In the genomic region with DNA sequence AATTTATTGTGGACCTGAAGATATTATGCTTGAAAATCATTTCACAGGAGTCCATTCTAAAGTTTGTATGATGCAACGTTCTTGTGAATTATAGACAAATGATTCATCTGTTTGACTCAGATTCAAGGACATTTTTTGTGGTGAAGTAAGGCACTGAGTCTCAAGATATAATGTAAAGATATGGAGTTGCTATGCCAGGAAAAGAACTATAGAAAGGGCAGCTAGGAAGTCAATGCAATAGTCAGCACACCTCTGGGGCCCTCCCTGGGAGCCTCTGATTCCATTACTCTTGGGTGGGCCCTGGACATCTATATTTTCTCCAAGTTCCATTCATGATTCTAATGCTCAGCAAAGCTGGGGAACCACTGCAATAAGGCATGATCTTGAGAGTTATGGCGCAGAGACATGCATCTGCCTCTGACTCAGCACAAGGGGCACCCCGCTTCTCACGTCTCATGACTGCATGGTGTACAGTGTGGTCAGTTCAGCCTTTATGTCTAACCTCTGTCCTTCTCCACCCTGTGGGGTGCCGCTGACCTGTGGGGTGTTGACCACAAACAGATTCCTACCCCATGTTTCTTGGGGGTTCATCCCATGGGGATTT, we compare ENCODE assay signal across 10 cellular contexts. TPM values are rescaled to one million over a fixed set of nuclear protein-coding genes. Genes with fewer than 3 reads are reported as not detected.
DNase-seq lines count a peak whose midpoint lies in the region; ATAC-seq, FAIRE-seq and TF ChIP-seq lines count a peak whose summit lies in the region.
"Had no signal": no experiment of that assay in that cellular context is flagged by ENCODE, and none has a peak within 500 bp of the region (broad histone marks: within the 10 kb centered on the region; RNA-seq: fewer than 3 reads in every experiment).

No MANE protein-coding gene starts in this region.

- 21% methylated on average over 5 of the region's 5 CpGs for whole genome bisulfite sequencing in K562 (ENCODE audit: insufficient coverage, low coverage, missing lambda C conversion rate)

- DNase-seq in CD14-positive monocyte (ENCODE audit: low spot score) (peak; percentile 70), HTR-8/SVneo (ENCODE audit: insufficient read length, low spot score) (peak; percentile 60), K562 (ENCODE audit: extremely low read depth in 1 of 4, low spot score in 3 of 4) (peak in 1 of 4 experiments; percentile 39), NCI-H146 (lab: John Stamatoyannopoulos, UW) (no peak), GM19239 (ENCODE audit: insufficient read length, low spot score) (no peak), DMS153 treated with DMSO at 0.1 percent for 48 hours (lab: John Stamatoyannopoulos, UW; ENCODE audit: unreplicated experiment) (no peak)
- no peak for DNase-seq in naive thymus-derived CD4-positive, alpha-beta T cell
- DNase-seq: activated CD8-positive, alpha-beta memory T cell treated with anti-CD3 and anti-CD28 coated beads, Interleukin-2, amount 50 U/mL, for 48 hours had no signal

- H3K4me3 Mint-ChIP-seq in CD14-positive monocyte, result no peak overlapping the region
- H3K4me3 Mint-ChIP-seq in naive thymus-derived CD4-positive, alpha-beta T cell, result no peak overlapping the region
- H3K4me3 Mint-ChIP-seq: neural crest cell had no signal

- TF ChIP-seq RAD21 in K562 (CRISPR knock-in tag; conservative IDR thresholded peaks at IDR 0.05 in 1 of 2, IDR thresholded peaks at IDR 0.05 in 1 of 2), result 0 out of 4 replicates have a peak, but pooled peaks of 1 of the 2 experiments have one; percentile 5

- peaks cover 0 to 2% (median 0%) of the 10 kb centered on the region in 3 donors for H3K27me3 Mint-ChIP-seq in CD14-positive monocyte (ENCODE audit: low read depth in 3 of 3)
- peaks cover 0 to 5% (median 0%) of the 10 kb centered on the region in 5 donors for H3K27me3 Mint-ChIP-seq in naive thymus-derived CD4-positive, alpha-beta T cell

- intact Hi-C loops in CD14-positive monocyte (cut with micrococcal nuclease) (loop anchor here (10.0 kb wide), 2 partner anchors 175 to 255 kb away; no protein-coding TSS in a partner anchor), K562 (cut with micrococcal nuclease) (no loop called here)
- intact Hi-C loops in naive thymus-derived CD4-positive, alpha-beta T cell (cut with micrococcal nuclease), result loop anchor here in 1 of 2 donors (10.0 kb wide), 1 partner anchor 75 kb away; no protein-coding TSS in a partner anchor

- peak overlapping the region; percentile 35; the same call in 1 of the 2 replicates for H2AFZ ChIP-seq in K562 (ENCODE audit: low read depth, low read length)

- peaks cover 8 to 17% of the 10 kb centered on the region in 2 experiments; a peak in 3 of 5 replicates for H3K4me1 ChIP-seq in K562 (replicated peaks in 1 of 2; ENCODE audit: control insufficient read depth in 2 of 2, insufficient read depth in 2 of 2, low read length in 2 of 2)
- no peaks in the 10 kb centered on the region for H3K4me1 ChIP-seq in naive thymus-derived CD4-positive, alpha-beta T cell (ENCODE audit: control insufficient read depth in 2 of 2, insufficient read depth in 2 of 2, low read length in 2 of 2)

- no peak for TF ChIP-seq POLR2A in K562 (conservative IDR thresholded peaks at IDR 0.05)

- H3K9me3 Mint-ChIP-seq in CD14-positive monocyte, result peaks cover 0 to 2% (median 0%) of the 10 kb centered on the region in 7 donors
- peaks cover 0 to 1% (median 0%) of the 10 kb centered on the region in 11 donors for H3K9me3 Mint-ChIP-seq in naive thymus-derived CD4-positive, alpha-beta T cell
- H3K9me3 Mint-ChIP-seq: neural crest cell had no signal

- H3K36me3 Mint-ChIP-seq in CD14-positive monocyte, result no peaks in the 10 kb centered on the region
- peaks cover 0 to 1% (median 0%) of the 10 kb centered on the region in 5 donors for H3K36me3 Mint-ChIP-seq in naive thymus-derived CD4-positive, alpha-beta T cell

- ATAC-seq in K562 (peak; percentile 65), GM19455 (IDR thresholded peaks at IDR 0.05; ENCODE audit: unreplicated experiment) (no peak)
- peak; percentile 47 for ATAC-seq in naive thymus-derived CD4-positive, alpha-beta T cell

- CTCF ChIA-PET in K562 (lab: Yijun Ruan, JAX; ENCODE audit: low intra/inter-chr PET ratio), result no interaction called here
- CTCF ChIA-PET in naive thymus-derived CD4-positive, alpha-beta T cell (lab: Charles Lee), result no interaction called here

- no peaks in the 10 kb centered on the region for H3K9me3 ChIP-seq in K562 (replicated peaks; ENCODE audit: control insufficient read depth, insufficient read depth, low read depth, low read length)
- no peaks in the 10 kb centered on the region for H3K9me3 ChIP-seq in naive thymus-derived CD4-positive, alpha-beta T cell (ENCODE audit: control insufficient read depth in 2 of 3, low read length in 3 of 3)

- BruUV-seq in K562 (replicated peaks; lab: Mats Ljungman, UMichigan), result no TSS peak

- no peak overlapping the region for H3K4me2 ChIP-seq in K562 (ENCODE audit: insufficient read depth, low read length)

- no peak overlapping the region; a peak in 1 of 4 replicates for H3K9ac ChIP-seq in K562 (ENCODE audit: insufficient read depth in 1 of 2, low read depth in 2 of 2, low read length in 2 of 2)

- in situ Hi-C loops in K562 (cut with MboI), result no loop called here

- no peak overlapping the region for H3K4me3 ChIP-seq in K562
- H3K4me3 ChIP-seq in naive thymus-derived CD4-positive, alpha-beta T cell (ENCODE audit: low read length), result no peak overlapping the region

- TF ChIP-seq CTCF in CD14-positive monocyte (IDR thresholded peaks at IDR 0.05) (no peak), K562 (IDR thresholded peaks at IDR 0.05 in 2 of 3, conservative IDR thresholded peaks at IDR 0.05 in 1 of 3; ENCODE audit: insufficient read depth in 2 of 3, low read depth in 1 of 3, low read length in 3 of 3) (no peak)

- H3K27ac ChIP-seq in K562 (ENCODE audit: extremely low read depth, low read depth, low read length), result peak overlapping the region; percentile 5; the same call in 1 of the 3 replicates
- H3K27ac ChIP-seq in naive thymus-derived CD4-positive, alpha-beta T cell (ENCODE audit: low read depth, low read length), result no peak overlapping the region

- no peaks in the 10 kb centered on the region for H4K20me1 ChIP-seq in K562 (replicated peaks; ENCODE audit: control insufficient read depth, insufficient read depth, low read length)

- peak; percentile 51 for FAIRE-seq in HTR-8/SVneo (lab: Jason Lieb, UNC)
- FAIRE-seq in K562 (lab: Jason Lieb, UNC), result no peak
- FAIRE-seq in GM19239 (lab: Jason Lieb, UNC), result no peak

- TF ChIP-seq EP300 in K562 (IDR thresholded peaks at IDR 0.05; ENCODE audit: low read length), result peak; percentile 3; the same call in 1 of the 2 replicates

- no peaks in the 10 kb centered on the region for H3K36me3 ChIP-seq in K562 (ENCODE audit: control insufficient read depth, insufficient read depth, low read length)
- no peaks in the 10 kb centered on the region for H3K36me3 ChIP-seq in naive thymus-derived CD4-positive, alpha-beta T cell (ENCODE audit: control insufficient read depth in 2 of 3, insufficient read depth in 3 of 3, low read length in 3 of 3)

- POLR2A ChIA-PET in K562 (lab: Yijun Ruan, JAX), result interaction anchor here (0.8 to 2.2 kb wide), 5 partner anchors 8 to 15 kb away, joined by 3 to 12 read pairs (median 5); no protein-coding TSS in a partner anchor
- POLR2A ChIA-PET in naive thymus-derived CD4-positive, alpha-beta T cell (lab: Charles Lee), result no interaction called here

- H3K27ac Mint-ChIP-seq in CD14-positive monocyte, result peak overlapping the region in 3 of 7 donors; percentile 66 to 85 (median 72)
- H3K27ac Mint-ChIP-seq in naive thymus-derived CD4-positive, alpha-beta T cell, result no peak overlapping the region

- peaks cover 12% of the 10 kb centered on the region for H3K4me1 Mint-ChIP-seq in CD14-positive monocyte
- H3K4me1 Mint-ChIP-seq in naive thymus-derived CD4-positive, alpha-beta T cell, result peaks cover 0 to 4% (median 0%) of the 10 kb centered on the region in 7 donors
- H3K4me1 Mint-ChIP-seq: neural crest cell had no signal

- no peaks in the 10 kb centered on the region for H3K79me2 ChIP-seq in K562 (ENCODE audit: control insufficient read depth, insufficient read depth, low read length)

- H3K9me1 ChIP-seq in K562 (ENCODE audit: control insufficient read depth, insufficient read depth, low read length), result no peaks in the 10 kb centered on the region

- no peaks in the 10 kb centered on the region for H3K27me3 ChIP-seq in K562 (ENCODE audit: control insufficient read depth in 2 of 2, insufficient read depth in 2 of 2, low read length in 2 of 2)
- no peaks in the 10 kb centered on the region for H3K27me3 ChIP-seq in naive thymus-derived CD4-positive, alpha-beta T cell (ENCODE audit: control insufficient read depth in 2 of 2, insufficient read depth in 2 of 2, low read length in 2 of 2)

TF ChIP-seq in K562, 482 proteins besides CTCF, POLR2A, EP300 and RAD21 (continues in another document):
- TF ChIP-seq, protein P1, sequence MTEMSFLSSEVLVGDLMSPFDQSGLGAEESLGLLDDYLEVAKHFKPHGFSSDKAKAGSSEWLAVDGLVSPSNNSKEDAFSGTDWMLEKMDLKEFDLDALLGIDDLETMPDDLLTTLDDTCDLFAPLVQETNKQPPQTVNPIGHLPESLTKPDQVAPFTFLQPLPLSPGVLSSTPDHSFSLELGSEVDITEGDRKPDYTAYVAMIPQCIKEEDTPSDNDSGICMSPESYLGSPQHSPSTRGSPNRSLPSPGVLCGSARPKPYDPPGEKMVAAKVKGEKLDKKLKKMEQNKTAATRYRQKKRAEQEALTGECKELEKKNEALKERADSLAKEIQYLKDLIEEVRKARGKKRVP (CRISPR knock-in tag; IDR thresholded peaks at IDR 0.05), result peak; percentile 82
- no peak for TF ChIP-seq PCBP1 (IDR thresholded peaks at IDR 0.05; ENCODE audit: low read depth, low read length, poor library complexity, severe bottlenecking)

RNA-seq across cellular contexts. Expression of gene ETS2, which starts 34.1 kb away (rescaled TPM):
- polyA plus RNA-seq in CD14-positive monocyte (10 to 100 TPM; 54.2 to 59.5 TPM), K562 (2011; rRNA removed) (8.7 and 10.5 TPM in 2 replicates), K562 (2014; fragmentation: Illumina TruSeq; extraction: Trizol) (17.9 and 24.2 TPM in 2 replicates), K562 (2014; fragmentation: Nextera tagmentation; extraction: Ambion mirVana) (1 to 10 TPM; 1.7 to 2.2 TPM), K562 (2014; rRNA removed) (12.8 and 13.7 TPM in 2 replicates)
- 11.0 and 16.7 TPM in 2 replicates for total RNA-seq in K562 (2011; cell fraction: chromatin; rRNA removed; ENCODE audit: low replicate concordance)
- total RNA-seq in K562 (2011; cell fraction: nucleolus; rRNA removed), result 10.9 and 16.3 TPM in 2 replicates
- total RNA-seq in K562 (2011; cell fraction: nucleoplasm; rRNA removed), result 9.7 and 11.9 TPM in 2 replicates
- total RNA-seq in K562 (2014; rRNA removed) (12.2 and 13.1 TPM in 2 replicates), K562 (2014; rRNA removed; fragmentation: Illumina TruSeq; extraction: Trizol) (11.2 and 11.5 TPM in 2 replicates), K562 (2015; rRNA removed; fragmentation: Illumina TruSeq; extraction: Trizol) (14.0 and 15.4 TPM in 2 replicates), K562 (2021) (24.4 and 26.2 TPM in 2 replicates)
- 5.4 and 6.5 TPM in 2 replicates for polyA plus RNA-seq in K562 (2011; cell fraction: cytosol; rRNA removed)
- 17.0 and 22.9 TPM in 2 replicates for polyA plus RNA-seq in K562 (2011; cell fraction: nucleus; rRNA removed)
- 12.5 and 19.4 TPM in 2 replicates for polyA plus RNA-seq in K562 (2012)
- 6.7 and 7.2 TPM in 2 replicates for polyA minus RNA-seq in K562 (2011; rRNA and poly(A)+ RNA removed)
- 7.4 and 11.6 TPM in 2 replicates for polyA minus RNA-seq in K562 (2011; cell fraction: cytosol; rRNA and poly(A)+ RNA removed)
- 9.2 and 9.9 TPM in 2 replicates for polyA minus RNA-seq in K562 (2011; cell fraction: nucleus; rRNA and poly(A)+ RNA removed)
- total RNA-seq in naive thymus-derived CD4-positive, alpha-beta T cell, result 10 to 100 TPM; 15.6 to 61.1 (median 20.9) TPM
- 1 to 10 TPM; 3.4 to 9.7 TPM for polyA plus RNA-seq in naive thymus-derived CD4-positive, alpha-beta T cell

Comparison
In these comparisons a context has a peak if more than half of its experiments do, and no peak if none do; other contexts are left out.
1. DNase-seq: peak in CD14-positive monocyte (single experiment) and HTR-8/SVneo (single experiment); none in naive thymus-derived CD4-positive, alpha-beta T cell (0 of 9), NCI-H146 (single experiment), GM19239 (single experiment) and DMS153 treated with DMSO at 0.1 percent for 48 hours (single experiment).